8 cellular contexts compared by ENCODE assay signal in genomic region chr1:55215194-55216021, GRCh38. TPM values are rescaled to one million over a fixed set of nuclear protein-coding genes. Genes with fewer than 3 reads are reported as not detected.
DNase-seq lines count a peak whose midpoint lies in the region; ATAC-seq and TF ChIP-seq lines count a peak whose summit lies in the region.

USP24 (minus strand) TSS chr1:55215364; CDS start chr1:55215113, 251 bp downstream.

- H3K27ac ChIP-seq in BLaER1 (peak within 1 kb of the TSS; percentile 99), lower lobe of right lung (peak within 1 kb of the TSS; percentile 96)

- POLR2A ChIA-PET in activated CD8-positive, alpha-beta T cell treated with anti-CD3 and anti-CD28 coated beads for 36 hours (lab: Charles Lee): interaction anchor here (0.9 to 1.5 kb wide), 8 partner anchors 10 to 72 kb away, joined by 3 to 6 read pairs (median 4); no protein-coding TSS in a partner anchor

- ATAC-seq in HG03354 (IDR thresholded peaks at IDR 0.05; ENCODE audit: poor library complexity, severe bottlenecking, unreplicated experiment) (peak; percentile 77), lower lobe of right lung (peak; percentile 97)
- peak; percentile 81 for ATAC-seq in activated CD8-positive, alpha-beta T cell treated with anti-CD3 and anti-CD28 coated beads for 36 hours

- H3K4me2 ChIP-seq in BLaER1: peak within 1 kb of the TSS; percentile 91

- no peaks in the 10 kb centered on the region for H3K9me3 ChIP-seq in BLaER1
- no peaks in the 10 kb centered on the region for H3K9me3 ChIP-seq in lower lobe of right lung

- H3K4me1 ChIP-seq in BLaER1 (peaks cover 56% of the 10 kb centered on the region), lower lobe of right lung (peaks cover 60% of the 10 kb centered on the region)

- H3K27me3 Mint-ChIP-seq in activated CD8-positive, alpha-beta T cell treated with anti-CD3 and anti-CD28 coated beads for 36 hours: no peaks in the 10 kb centered on the region

- no peak for TF ChIP-seq CTCF in activated CD8-positive, alpha-beta T cell treated with anti-CD3 and anti-CD28 coated beads for 36 hours (IDR thresholded peaks at IDR 0.05)
- TF ChIP-seq CTCF in lower lobe of right lung (IDR thresholded peaks at IDR 0.05): no peak

- H3K4me1 Mint-ChIP-seq in activated CD8-positive, alpha-beta T cell treated with anti-CD3 and anti-CD28 coated beads for 36 hours (ENCODE audit: low read depth): peaks cover 57% of the 10 kb centered on the region

- peak within 1 kb of the TSS; percentile 99 for H3K9ac ChIP-seq in BLaER1

- no peaks in the 10 kb centered on the region for H3K9me3 Mint-ChIP-seq in activated CD8-positive, alpha-beta T cell treated with anti-CD3 and anti-CD28 coated beads for 36 hours

- no peaks in the 10 kb centered on the region for H3K36me3 ChIP-seq in BLaER1
- no peaks in the 10 kb centered on the region for H3K36me3 ChIP-seq in lower lobe of right lung

- CTCF ChIA-PET in activated CD8-positive, alpha-beta T cell treated with anti-CD3 and anti-CD28 coated beads for 36 hours (lab: Charles Lee): interaction anchor here (1.0 to 2.6 kb wide), 3 partner anchors 15 to 63 kb away, joined by 3 to 8 read pairs (median 3); no protein-coding TSS in a partner anchor

- peak within 1 kb of the TSS; percentile 95 for H3K27ac Mint-ChIP-seq in activated CD8-positive, alpha-beta T cell treated with anti-CD3 and anti-CD28 coated beads for 36 hours

- DNase-seq in NCI-H748 (lab: John Stamatoyannopoulos, UW; ENCODE audit: unreplicated experiment) (peak; percentile 86), ecto neural progenitor cell (ENCODE audit: low spot score) (peak; percentile 89), lower lobe of right lung (peak; percentile 91)
- peak; percentile 84 for DNase-seq in activated CD8-positive, alpha-beta T cell treated with anti-CD3 and anti-CD28 coated beads for 36 hours
- peak; percentile 55 to 72 (median 58) for DNase-seq in stimulated activated CD4-positive, alpha-beta T cell treated with anti-CD3 and anti-CD28 coated beads, TNF-alpha, amount 100 ng/mL, for 24 hours (ENCODE audit: low read depth in 3 of 3)

- H3K4me3 Mint-ChIP-seq in activated CD8-positive, alpha-beta T cell treated with anti-CD3 and anti-CD28 coated beads for 36 hours: peak within 1 kb of the TSS; percentile 83

- H3K27me3 ChIP-seq in BLaER1 (no peaks in the 10 kb centered on the region), lower lobe of right lung (ENCODE audit: low read depth) (no peaks in the 10 kb centered on the region)

- H3K4me3 ChIP-seq in BLaER1: peak within 1 kb of the TSS; percentile 95
- H3K4me3 ChIP-seq in lower lobe of right lung: peak within 1 kb of the TSS; percentile 82

- H3K36me3 Mint-ChIP-seq in activated CD8-positive, alpha-beta T cell treated with anti-CD3 and anti-CD28 coated beads for 36 hours (ENCODE audit: low read depth): peaks cover 15% of the 10 kb centered on the region

- peak; percentile 85 for TF ChIP-seq POLR2A in GM19193 (IDR thresholded peaks at IDR 0.05; ENCODE audit: extremely low read depth, insufficient read depth, insufficient read length)

- intact Hi-C loops in activated CD8-positive, alpha-beta T cell treated with anti-CD3 and anti-CD28 coated beads for 36 hours (cut with micrococcal nuclease): no loop called here
- intact Hi-C loops in lower lobe of right lung (cut with DNase I): no loop called here

- H4K20me1 ChIP-seq in BLaER1: peaks cover 38% of the 10 kb centered on the region

RNA-seq across cellular contexts. Expression of gene USP24, which starts in this region (rescaled TPM):
- 10 to 100 TPM; 39.4 to 47.0 TPM for total RNA-seq in activated CD8-positive, alpha-beta T cell treated with anti-CD3 and anti-CD28 coated beads for 36 hours
- total RNA-seq in lower lobe of right lung: 37.6 TPM

Comparison
In these comparisons a context has a peak if more than half of its experiments do, and no peak if none do; other contexts are left out.
1. Peak in every context shown above with its lines: DNase-seq, ATAC-seq, H3K4me3 ChIP-seq and H3K27ac ChIP-seq.